Comparison of ENCODE assay signal across 19 cellular contexts in the genomic region with DNA sequence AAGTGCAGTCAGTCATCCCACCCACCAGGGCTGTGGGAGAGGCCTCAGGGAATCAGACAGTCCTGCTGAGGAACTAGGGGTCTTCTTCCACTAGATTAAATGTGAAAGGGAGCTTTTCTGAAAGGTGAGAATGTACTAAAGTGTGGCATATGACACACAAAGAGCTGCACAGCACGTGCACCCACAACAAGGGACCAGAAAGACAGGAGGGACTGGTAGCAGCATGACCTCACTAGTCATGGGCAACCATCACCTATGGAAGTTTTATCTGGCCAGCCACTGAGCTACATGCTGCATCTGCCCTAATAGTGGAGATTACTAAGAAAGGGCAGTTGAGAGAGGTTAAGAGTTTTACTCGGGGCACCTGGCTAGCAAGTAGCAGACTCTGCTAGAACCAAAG.
DNase-seq lines count a peak whose midpoint lies in the region; TF ChIP-seq lines count a peak whose summit lies in the region.
"Had no signal": no experiment of that assay in that cellular context is flagged by ENCODE, and none has a peak within 500 bp of the region (broad histone marks: within the 10 kb centered on the region; RNA-seq: fewer than 3 reads in every experiment).

No MANE protein-coding gene starts in this region.

- TF ChIP-seq CTCF in cardiac muscle cell (IDR thresholded peaks at IDR 0.05; ENCODE audit: low read depth, low read length) (no peak), right atrium auricular region (IDR thresholded peaks at IDR 0.05) (no peak), WERI-Rb-1 (IDR thresholded peaks at IDR 0.05; ENCODE audit: low read depth, low read length) (no peak), progenitor cell of endocrine pancreas (IDR thresholded peaks at IDR 0.05; ENCODE audit: unreplicated experiment) (no peak), Caco-2 (IDR thresholded peaks at IDR 0.05; ENCODE audit: insufficient read depth in 1 of 2, low read depth in 1 of 2, low read length in 1 of 2, severe bottlenecking in 1 of 2, unreplicated experiment in 1 of 2) (no peak)

- H3K4me3 Mint-ChIP-seq in progenitor cell of endocrine pancreas (ENCODE audit: low read depth) (no peak overlapping the region), Caco-2 (ENCODE audit: unreplicated experiment) (no peak overlapping the region)
- H3K4me3 Mint-ChIP-seq: CD14-positive monocyte; CD4-positive, alpha-beta T cell had no signal

- peak overlapping the region; percentile 60 for H3K27ac ChIP-seq in cardiac muscle cell
- H3K27ac ChIP-seq in right atrium auricular region = no peak overlapping the region
- H3K27ac ChIP-seq in WERI-Rb-1 = peak overlapping the region; percentile 85
- H3K27ac ChIP-seq: 22Rv1; BLaER1 treated with 17β-estradiol and CSF1 and Interleukin-3, amounts not matched to agents 10 nM and 100 nM; GM23248 had no signal

- H3K27me3 ChIP-seq in cardiac muscle cell = no peaks in the 10 kb centered on the region
- H3K27me3 ChIP-seq in right atrium auricular region = no peaks in the 10 kb centered on the region
- H3K27me3 ChIP-seq in WERI-Rb-1 (ENCODE audit: insufficient read depth, low read depth, severe bottlenecking) = no peaks in the 10 kb centered on the region
- H3K27me3 ChIP-seq in Caco-2 (replicated peaks; ENCODE audit: control insufficient read depth, insufficient read depth, low read length) = no peaks in the 10 kb centered on the region; the same call in 1 of the 2 replicates
- H3K27me3 ChIP-seq: BE2C; BLaER1 treated with 17β-estradiol and CSF1 and Interleukin-3, amounts not matched to agents 10 nM and 100 nM had no signal

- BruUV-seq in Caco-2 (replicated peaks; lab: Mats Ljungman, UMichigan) = no TSS peak

- CTCF ChIA-PET in Caco-2 (lab: Charles Lee) = no interaction called here

- H3K4me3 ChIP-seq in cardiac muscle cell = no peak overlapping the region
- H3K4me3 ChIP-seq in right atrium auricular region = no peak overlapping the region
- H3K4me3 ChIP-seq in WERI-Rb-1 (ENCODE audit: low read depth, low read length) = peak overlapping the region; percentile 12
- H3K4me3 ChIP-seq in Caco-2 (ENCODE audit: low read depth, low read length) = no peak overlapping the region
- H3K4me3 ChIP-seq: BLaER1 treated with 17β-estradiol and CSF1 and Interleukin-3, amounts not matched to agents 10 nM and 100 nM; GM23248 had no signal

- H3K4me1 ChIP-seq in cardiac muscle cell (ENCODE audit: low read depth) = peaks cover 46% of the 10 kb centered on the region
- H3K4me1 ChIP-seq in right atrium auricular region = peaks cover 0 to 4% of the 10 kb centered on the region in 2 donors
- no peaks in the 10 kb centered on the region for H3K4me1 ChIP-seq in Caco-2
- H3K4me1 ChIP-seq: BE2C had no signal

- H3K36me3 Mint-ChIP-seq in progenitor cell of endocrine pancreas (ENCODE audit: insufficient read depth) (no peaks in the 10 kb centered on the region), Caco-2 (ENCODE audit: insufficient read depth, unreplicated experiment) (no peaks in the 10 kb centered on the region)

- H3K9me3 Mint-ChIP-seq in progenitor cell of endocrine pancreas (ENCODE audit: low read depth) = no peaks in the 10 kb centered on the region
- peaks cover 11% of the 10 kb centered on the region for H3K9me3 Mint-ChIP-seq in Caco-2 (ENCODE audit: unreplicated experiment)

- POLR2A ChIA-PET in Caco-2 (lab: Charles Lee) = no interaction called here

- H3K27ac Mint-ChIP-seq in progenitor cell of endocrine pancreas (peak overlapping the region; percentile 82), Caco-2 (ENCODE audit: unreplicated experiment) (no peak overlapping the region)
- H3K27ac Mint-ChIP-seq: CD4-positive, alpha-beta T cell had no signal

- DNase-seq in NCI-H82 (lab: John Stamatoyannopoulos, UW) (peak; percentile 34), NCI-H82 treated with DMSO at 0.1 percent for 48 hours (lab: John Stamatoyannopoulos, UW; ENCODE audit: unreplicated experiment) (no peak), cardiac muscle cell (ENCODE audit: low read depth in 1 of 2, low spot score in 1 of 2) (no peak), right atrium auricular region (ENCODE audit: low spot score) (no peak), WERI-Rb-1 (peak; percentile 18), progenitor cell of endocrine pancreas (ENCODE audit: low spot score, unreplicated experiment) (no peak), Caco-2 (no peak), NCI-H1105 treated with DMSO at 0.1 percent for 48 hours (lab: John Stamatoyannopoulos, UW) (no peak)
- DNase-seq: BE2C; CD4-positive, alpha-beta T cell; COR-L47; DMS153; DND-41; GM23248; H7; HCEC 1CT had no signal

- no peaks in the 10 kb centered on the region for H3K36me3 ChIP-seq in cardiac muscle cell
- no peaks in the 10 kb centered on the region for H3K36me3 ChIP-seq in right atrium auricular region
- H3K36me3 ChIP-seq in WERI-Rb-1 = no peaks in the 10 kb centered on the region
- H3K36me3 ChIP-seq in Caco-2 (ENCODE audit: control insufficient read depth, insufficient read depth, low read length) = no peaks in the 10 kb centered on the region
- H3K36me3 ChIP-seq: BE2C had no signal

- H3K27me3 Mint-ChIP-seq in progenitor cell of endocrine pancreas (no peaks in the 10 kb centered on the region), Caco-2 (ENCODE audit: insufficient read depth, unreplicated experiment) (no peaks in the 10 kb centered on the region)
- H3K27me3 Mint-ChIP-seq: CD4-positive, alpha-beta T cell had no signal

- intact Hi-C loops in Caco-2 (cut with micrococcal nuclease; ENCODE audit: unreplicated experiment) = no loop called here

- H3K9me3 ChIP-seq in cardiac muscle cell (ENCODE audit: low read depth) (no peaks in the 10 kb centered on the region), right atrium auricular region (no peaks in the 10 kb centered on the region), WERI-Rb-1 (ENCODE audit: severe bottlenecking) (no peaks in the 10 kb centered on the region), Caco-2 (no peaks in the 10 kb centered on the region)
- H3K9me3 ChIP-seq: BE2C had no signal

- H3K4me1 Mint-ChIP-seq in progenitor cell of endocrine pancreas (ENCODE audit: low read depth) (peaks cover 55% of the 10 kb centered on the region), Caco-2 (ENCODE audit: low read depth, unreplicated experiment) (no peaks in the 10 kb centered on the region)

Comparison
In these comparisons a context has a peak if more than half of its experiments do, and no peak if none do; other contexts are left out.
1. DNase-seq: peak in NCI-H82 (single experiment) and WERI-Rb-1 (single experiment); none in NCI-H82 treated with DMSO at 0.1 percent for 48 hours (single experiment), cardiac muscle cell (0 of 2), right atrium auricular region (single experiment), progenitor cell of endocrine pancreas (single experiment), Caco-2 (0 of 2) and NCI-H1105 treated with DMSO at 0.1 percent for 48 hours (single experiment).
2. H3K27ac ChIP-seq: peak in cardiac muscle cell (single experiment) and WERI-Rb-1 (single experiment); none in right atrium auricular region (0 of 2).